ENCODE assay signal across 11 cellular contexts in genomic region chr19:13864513-13865242, GRCh38. TPM values are rescaled to one million over a fixed set of nuclear protein-coding genes. Genes with fewer than 3 reads are reported as not detected.
DNase-seq lines count a peak whose midpoint lies in the region; ATAC-seq, FAIRE-seq and TF ChIP-seq lines count a peak whose summit lies in the region.
"Had no signal": no experiment of that assay in that cellular context is flagged by ENCODE, and none has a peak within 500 bp of the region (broad histone marks: within the 10 kb centered on the region; RNA-seq: fewer than 3 reads in every experiment).

No MANE protein-coding gene starts in this region.

- FAIRE-seq in A549 (lab: Jason Lieb, UNC) = no peak
- FAIRE-seq in GM12892 (lab: Jason Lieb, UNC) = no peak
- no peak for FAIRE-seq in small intestine (lab: Jason Lieb, UNC)
- FAIRE-seq: frontal cortex had no signal

- H3K4me3 ChIP-seq in A549 (peak overlapping the region; percentile 88), astrocyte of the cerebellum (ENCODE audit: low read depth, low read length) (peak overlapping the region; percentile 48), small intestine (ENCODE audit: low read depth in 1 of 2, low read length in 2 of 2) (peak overlapping the region in 1 of 2 donors; percentile 61)
- no peak overlapping the region for H3K4me3 ChIP-seq in naive thymus-derived CD4-positive, alpha-beta T cell (ENCODE audit: low read length)

- WGBS in A549 (ENCODE audit: missing lambda C conversion rate) = 62% methylated on average over 16 of the region's 64 CpGs
- WGBS in small intestine, 3 donors = 6 to 12% (median 6%) methylated on average over 24 to 64 of the region's 64 CpGs

- peak overlapping the region; percentile 68 to 91 (median 80) for H3K4me3 Mint-ChIP-seq in naive thymus-derived CD4-positive, alpha-beta T cell

- TF ChIP-seq POLR2A in A549 (IDR thresholded peaks at IDR 0.05; ENCODE audit: low read length) = no peak
- TF ChIP-seq POLR2A in GM12892 (IDR thresholded peaks at IDR 0.05; ENCODE audit: low read depth, low read length) = no peak

- intact Hi-C loops in naive thymus-derived CD4-positive, alpha-beta T cell (cut with micrococcal nuclease) = loop anchor here (5.0 kb wide), 2 partner anchors 132 to 587 kb away; no protein-coding TSS in a partner anchor

- no peak for TF ChIP-seq RAD21 in A549 (conservative IDR thresholded peaks at IDR 0.05 in 1 of 2, IDR thresholded peaks at IDR 0.05 in 1 of 2)

- no peak for DNase-seq in A549 (ENCODE audit: low read depth in 1 of 2, low spot score in 1 of 2)
- DNase-seq in GM10266 (ENCODE audit: extremely low spot score) = peak; percentile 36
- no peak for DNase-seq in astrocyte of the cerebellum (ENCODE audit: low read depth)
- no peak for DNase-seq in naive thymus-derived CD4-positive, alpha-beta T cell
- no peak for DNase-seq in GM12892 (ENCODE audit: insufficient read length)
- no peak for DNase-seq in SIG-M5 treated with dmso at 0.1 percent for 504 hours (lab: John Stamatoyannopoulos, UW; ENCODE audit: unreplicated experiment)
- no peak for DNase-seq in small intestine
- DNase-seq: stimulated activated CD4-positive, alpha-beta T cell treated with anti-CD3 and anti-CD28 coated beads, Interleukin-4, amount 100 ng/mL, for 1 hour had no signal

- in situ Hi-C loops in astrocyte of the cerebellum (cut with HindIII; ENCODE audit: low sequenced_read_pairs) = no loop called here

- peaks cover 0 to 5% (median 5%) of the 10 kb centered on the region in 5 donors for H3K36me3 Mint-ChIP-seq in naive thymus-derived CD4-positive, alpha-beta T cell

- peak overlapping the region; percentile 91 to 96 for H3K27ac ChIP-seq in A549
- no peak overlapping the region for H3K27ac ChIP-seq in naive thymus-derived CD4-positive, alpha-beta T cell (ENCODE audit: low read depth, low read length)
- no peak overlapping the region for H3K27ac ChIP-seq in small intestine (ENCODE audit: low read depth in 1 of 2, low read length in 1 of 2)

- POLR2A ChIA-PET in A549 (lab: Yijun Ruan, JAX) = interaction anchor here (3.5 kb wide), 1 partner anchor 29 kb away, joined by 37 read pairs; no protein-coding TSS in a partner anchor
- POLR2A ChIA-PET in naive thymus-derived CD4-positive, alpha-beta T cell (lab: Charles Lee) = interaction anchor here (0.6 to 5.0 kb wide), 5 partner anchors 8 to 137 kb away, joined by 3 to 86 read pairs (median 4); partner anchors contain the start of gene C19orf53

- TF ChIP-seq EP300 in A549 (IDR thresholded peaks at IDR 0.05) = no peak

- peaks cover 30 to 48% (median 32%) of the 10 kb centered on the region in 5 donors for H3K27me3 Mint-ChIP-seq in naive thymus-derived CD4-positive, alpha-beta T cell

- peak in 1 of 2 experiments; percentile 2; a peak in 2 of 6 replicates for ATAC-seq in A549
- ATAC-seq in naive thymus-derived CD4-positive, alpha-beta T cell = no peak
- no peak for ATAC-seq in HG02884 (IDR thresholded peaks at IDR 0.05; ENCODE audit: unreplicated experiment)

- peak overlapping the region; percentile 97 for H3K4me2 ChIP-seq in A549

- H3K9me3 Mint-ChIP-seq in naive thymus-derived CD4-positive, alpha-beta T cell = peaks cover 0 to 9% (median 0%) of the 10 kb centered on the region in 11 donors

- no peaks in the 10 kb centered on the region for H3K36me3 ChIP-seq in naive thymus-derived CD4-positive, alpha-beta T cell (ENCODE audit: control insufficient read depth in 2 of 3, insufficient read depth in 3 of 3, low read length in 3 of 3)
- H3K36me3 ChIP-seq in small intestine (ENCODE audit: control insufficient read depth in 2 of 2, insufficient read depth in 2 of 2, low read length in 2 of 2) = no peaks in the 10 kb centered on the region

- TF ChIP-seq CTCF in A549 (IDR thresholded peaks at IDR 0.05) = no peak
- TF ChIP-seq CTCF in GM10266 (IDR thresholded peaks at IDR 0.05; ENCODE audit: control insufficient read depth, insufficient read depth, low read depth, missing control alignments) = no peak
- no peak for TF ChIP-seq CTCF in astrocyte of the cerebellum (IDR thresholded peaks at IDR 0.05; ENCODE audit: low read depth, low read length, missing control alignments)

- H3K4me1 ChIP-seq in A549 (peaks cover 48% of the 10 kb centered on the region), small intestine (ENCODE audit: control insufficient read depth in 2 of 2, insufficient read depth in 1 of 2, low read depth in 1 of 2, low read length in 1 of 2) (no peaks in the 10 kb centered on the region)
- peaks cover 13 to 20% of the 10 kb centered on the region in 2 donors for H3K4me1 ChIP-seq in naive thymus-derived CD4-positive, alpha-beta T cell (ENCODE audit: control insufficient read depth in 2 of 2, insufficient read depth in 2 of 2, low read length in 2 of 2)

- H3K9me3 ChIP-seq in A549 (no peaks in the 10 kb centered on the region), small intestine (ENCODE audit: control insufficient read depth, low read depth) (no peaks in the 10 kb centered on the region)
- H3K9me3 ChIP-seq in naive thymus-derived CD4-positive, alpha-beta T cell (ENCODE audit: control insufficient read depth in 2 of 3, low read length in 3 of 3) = no peaks in the 10 kb centered on the region

- H3K27ac Mint-ChIP-seq in naive thymus-derived CD4-positive, alpha-beta T cell = peak overlapping the region in 7 of 9 donors; percentile 1 to 58 (median 39)

- CTCF ChIA-PET in A549 (lab: Yijun Ruan, JAX) = interaction anchor here (0.8 to 20.6 kb wide), 6 partner anchors 7 to 79 kb away, joined by 3 to 271 read pairs (median 44); partner anchors contain the start of gene ZSWIM4
- CTCF ChIA-PET in naive thymus-derived CD4-positive, alpha-beta T cell (lab: Charles Lee) = interaction anchor here (3.8 to 10.4 kb wide), 2 partner anchors 16 to 78 kb away, joined by 37 to 227 read pairs; no protein-coding TSS in a partner anchor

- H3K4me1 Mint-ChIP-seq in naive thymus-derived CD4-positive, alpha-beta T cell = peaks cover 18 to 42% (median 23%) of the 10 kb centered on the region in 7 donors

- peaks cover 7 to 12% of the 10 kb centered on the region in 2 donors for H3K27me3 ChIP-seq in naive thymus-derived CD4-positive, alpha-beta T cell (ENCODE audit: control insufficient read depth in 2 of 2, insufficient read depth in 2 of 2, low read length in 2 of 2)
- peaks cover 0 to 2% of the 10 kb centered on the region in 2 donors for H3K27me3 ChIP-seq in small intestine (ENCODE audit: control insufficient read depth in 2 of 2, insufficient read depth in 2 of 2, low read length in 2 of 2)

TF ChIP-seq in A549, 52 proteins besides CTCF, POLR2A, EP300 and RAD21:
- TF ChIP-seq ZNF302 (CRISPR knock-in tag; IDR thresholded peaks at IDR 0.05) = no peak
- no peak for TF ChIP-seq MAZ (IDR thresholded peaks at IDR 0.05; ENCODE audit: borderline replicate concordance, low read depth, low read length)
- TF ChIP-seq TP53 (CRISPR knock-in tag; IDR thresholded peaks at IDR 0.05) = no peak
TF ChIP-seq in A549: peak in this region for 0.

RNA-seq across cellular contexts. Expression of gene NANOS3, which starts 12.3 kb away (rescaled TPM):
- polyA plus RNA-seq in A549 (2011; rRNA removed) (0.31 and 0.53 TPM in 2 replicates), A549 (2017; fragmentation: RNase III; extraction: RNeasy Plus Mini Kit Qiagen cat#74134 plus additional on column Dnase treatment) (0.78 to 1.2 TPM (median 1.1 TPM) in 3 replicates), small intestine (under 1 TPM in 1 of 3 donors, not detected in 2; 0.45 TPM)
- 0.79 and 1.8 TPM in 2 replicates for polyA plus RNA-seq in A549 (2012; cell fraction: cytosol; rRNA removed)
- 2.4 and 2.7 TPM in 2 replicates for polyA plus RNA-seq in A549 (2012; cell fraction: nucleus; rRNA removed)
- not detected in 2 replicates for polyA minus RNA-seq in A549 (2011; rRNA and poly(A)+ RNA removed)
- 1 to 10 TPM in 2 of 5 experiments, not detected in 3; 1.3 to 3.4 TPM for total RNA-seq in naive thymus-derived CD4-positive, alpha-beta T cell
- not detected for polyA plus RNA-seq in naive thymus-derived CD4-positive, alpha-beta T cell
- polyA plus RNA-seq in GM12892 (2012; ENCODE audit: missing spikeins) = 1.2 TPM
- total RNA-seq: HT1080 had no signal

RNA-seq across cellular contexts. Expression of gene BRME1, which starts 41.2 kb away (rescaled TPM):
- polyA plus RNA-seq in A549 (2011; rRNA removed) (0.09 and 0.12 TPM in 2 replicates), A549 (2017; fragmentation: RNase III; extraction: RNeasy Plus Mini Kit Qiagen cat#74134 plus additional on column Dnase treatment) (1.1 to 2.3 TPM (median 1.2 TPM) in 3 replicates), small intestine (10 to 100 TPM in 2 of 3 donors, 1 to 10 TPM in 1; 8.6 to 67.1 (median 43.2) TPM)
- 0.21 and 0.31 TPM in 2 replicates for polyA plus RNA-seq in A549 (2012; cell fraction: cytosol; rRNA removed)
- 0.92 and 1.1 TPM in 2 replicates for polyA plus RNA-seq in A549 (2012; cell fraction: nucleus; rRNA removed)
- 0.29 TPM in 2 replicates for polyA minus RNA-seq in A549 (2011; rRNA and poly(A)+ RNA removed)
- total RNA-seq in naive thymus-derived CD4-positive, alpha-beta T cell = 10 to 100 TPM in 1 of 5 experiments, 1 to 10 TPM in 4; 1.8 to 13.7 (median 2.9) TPM
- polyA plus RNA-seq in naive thymus-derived CD4-positive, alpha-beta T cell = 1 to 10 TPM in 1 of 2 donors, under 1 TPM in 1; 0.56 to 1.6 TPM
- polyA plus RNA-seq in GM12892 (2012; ENCODE audit: missing spikeins) = 0.40 TPM

RNA-seq across cellular contexts. Expression of gene CC2D1A, which starts 41.3 kb away (rescaled TPM):
- polyA plus RNA-seq in A549 (2011; rRNA removed) = 4.7 and 4.8 TPM in 2 replicates
- polyA plus RNA-seq in A549 (2012; cell fraction: cytosol; rRNA removed) = 10.0 and 12.1 TPM in 2 replicates
- polyA plus RNA-seq in A549 (2012; cell fraction: nucleus; rRNA removed) = 28.8 and 38.8 TPM in 2 replicates
- polyA plus RNA-seq in A549 (2017; fragmentation: RNase III; extraction: RNeasy Plus Mini Kit Qiagen cat#74134 plus additional on column Dnase treatment) = 13.9 to 15.3 TPM (median 14.0 TPM) in 3 replicates
- 7.6 and 9.0 TPM in 2 replicates for polyA minus RNA-seq in A549 (2011; rRNA and poly(A)+ RNA removed)
- 10 to 100 TPM; 21.0 to 33.1 (median 29.8) TPM for total RNA-seq in naive thymus-derived CD4-positive, alpha-beta T cell
- polyA plus RNA-seq in naive thymus-derived CD4-positive, alpha-beta T cell = 10 to 100 TPM in 1 of 2 donors, 1 to 10 TPM in 1; 4.1 to 13.3 TPM
- polyA plus RNA-seq in GM12892 (2012; ENCODE audit: missing spikeins) = 10.4 TPM
- 100 to 1,000 TPM in 2 of 3 donors, 10 to 100 TPM in 1; 66.5 to 199 (median 140) TPM for polyA plus RNA-seq in small intestine

Comparison
In these comparisons a context has a peak if more than half of its experiments do, and no peak if none do; other contexts are left out.
1. H3K27ac ChIP-seq: peak in A549 (2 of 2); none in naive thymus-derived CD4-positive, alpha-beta T cell (single experiment) and small intestine (0 of 2).